In the genomic region with DNA sequence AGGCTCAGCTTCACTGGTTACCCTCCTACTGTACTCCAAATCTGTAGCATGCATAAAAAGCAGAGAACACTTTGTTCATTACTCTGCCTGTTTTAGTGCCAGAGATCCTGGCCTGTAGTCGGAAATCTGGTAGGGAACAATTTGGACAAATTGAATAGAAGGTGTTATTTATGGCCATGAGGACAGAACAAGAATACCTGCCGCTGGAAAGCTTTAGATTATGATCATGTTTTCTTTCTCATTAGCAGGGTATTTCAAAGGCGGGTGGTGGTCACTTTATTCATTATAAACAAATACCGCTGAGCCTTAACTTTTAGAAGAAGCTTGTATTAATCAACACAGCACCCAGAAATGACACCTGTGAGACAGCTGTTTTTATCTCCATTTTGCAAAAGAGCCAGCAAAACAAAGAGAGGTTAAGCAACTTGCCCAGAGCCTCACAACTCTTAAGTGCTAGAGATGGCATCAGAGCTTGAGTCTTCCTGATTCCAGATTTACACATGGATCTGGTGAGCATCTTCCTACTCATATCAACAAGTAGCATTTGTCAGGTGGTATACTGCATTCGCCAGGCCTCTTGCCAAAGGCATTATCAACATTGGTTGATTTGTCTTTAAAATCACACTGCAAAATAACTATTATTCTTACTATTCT, we compare ENCODE assay signal across 29 cellular contexts.
"Had no signal": no experiment of that assay in that cellular context is flagged by ENCODE, and none has a peak within 500 bp of the region (broad histone marks: within the 10 kb centered on the region; RNA-seq: fewer than 3 reads in every experiment).

No MANE protein-coding gene starts in this region.

- H3K9ac ChIP-seq: neural progenitor cell, parathyroid adenoma had no signal

- H3K36me3 Mint-ChIP-seq: mesothelial cell of epicardium; naive B cell; natural killer cell; neural progenitor cell; stimulated activated naive B cell treated with anti-CD40 and anti-IgM and Interleukin-4, amounts not matched to agents 10 μg/mL and 1 μg/mL and 100 μg/mL, for 72 hours had no signal

- DNase-seq: hippocampal formation; kidney; left colon; left lung; lower lobe of right lung; mammary epithelial cell; mesenchymal stem cell; naive B cell; natural killer cell; nephron progenitor cell; occipital lobe; right lobe of liver; stimulated activated CD4-positive, alpha-beta T cell treated with anti-CD3 and anti-CD28 coated beads, Interleukin-12 subunit alpha, Interleukin-12 subunit beta, amount 100 ng/mL, for 4 hours; stimulated activated CD4-positive, alpha-beta T cell treated with anti-CD3 and anti-CD28 coated beads, Interleukin-15, amount 100 ng/mL, for 24 hours; stimulated activated CD4-positive, alpha-beta T cell treated with anti-CD3 and anti-CD28 coated beads, Interleukin-2, amount 100 ng/mL, for 24 hours; stimulated activated CD4-positive, alpha-beta T cell treated with anti-CD3 and anti-CD28 coated beads, Interleukin-4, amount 100 ng/mL, for 1 hour; stimulated activated naive B cell treated with anti-CD40 and anti-IgM and Interleukin-4, amounts not matched to agents 10 μg/mL and 1 μg/mL and 100 μg/mL, for 72 hours; stimulated activated naive CD8-positive, alpha-beta T cell treated with anti-CD3 and anti-CD28 coated beads, Interleukin-15, Interleukin-2, amounts not matched to agents 100 U/mL and 50 U/mL, for 24 hours; stomach; testis; thyroid gland; transverse colon; upper lobe of left lung had no signal

- H2AFZ ChIP-seq: neural progenitor cell, parathyroid adenoma had no signal

- H3K27me3 Mint-ChIP-seq: naive B cell; stimulated activated naive B cell treated with anti-CD40 and anti-IgM and Interleukin-4, amounts not matched to agents 10 μg/mL and 1 μg/mL and 100 μg/mL, for 72 hours had no signal

- H3K36me3 ChIP-seq: left lung, lower lobe of right lung, neural progenitor cell, neutrophil, right atrium auricular region, right lobe of liver, stomach, thyroid gland, transverse colon, upper lobe of left lung, vagina had no signal

- H3K27ac ChIP-seq: left lung, lower lobe of right lung, neural progenitor cell, neutrophil, parathyroid adenoma, right atrium auricular region, right lobe of liver, stomach, testis, thyroid gland, transverse colon, upper lobe of left lung, vagina had no signal

- ATAC-seq: left lung; lower lobe of right lung; natural killer cell; stimulated activated naive B cell treated with anti-CD40 and anti-IgM and Interleukin-4, amounts not matched to agents 10 μg/mL and 1 μg/mL and 100 μg/mL, for 72 hours; stimulated activated naive CD8-positive, alpha-beta T cell treated with anti-CD3 and anti-CD28 coated beads, Interleukin-15, Interleukin-2, amounts not matched to agents 100 U/mL and 50 U/mL, for 24 hours had no signal

- H3K27me3 ChIP-seq: left lung, neural progenitor cell, neutrophil, right atrium auricular region, right lobe of liver, stomach, testis, thyroid gland, transverse colon, upper lobe of left lung, vagina had no signal

- H3K27ac Mint-ChIP-seq: mesothelial cell of epicardium, natural killer cell, nephron progenitor cell, neural progenitor cell had no signal

- H3K79me2 ChIP-seq: parathyroid adenoma had no signal

- H3K9me3 Mint-ChIP-seq: mesothelial cell of epicardium; naive B cell; nephron progenitor cell; neural progenitor cell; stimulated activated naive B cell treated with anti-CD40 and anti-IgM and Interleukin-4, amounts not matched to agents 10 μg/mL and 1 μg/mL and 100 μg/mL, for 72 hours had no signal

- H3K4me1 ChIP-seq: neural progenitor cell, parathyroid adenoma, right lobe of liver, testis, thyroid gland, vagina had no signal

- H3K4me2 ChIP-seq: neural progenitor cell had no signal

- H3K4me1 Mint-ChIP-seq: naive B cell; natural killer cell; nephron progenitor cell; neural progenitor cell; stimulated activated naive B cell treated with anti-CD40 and anti-IgM and Interleukin-4, amounts not matched to agents 10 μg/mL and 1 μg/mL and 100 μg/mL, for 72 hours had no signal

- H3K4me3 Mint-ChIP-seq: mesothelial cell of epicardium; naive B cell; natural killer cell; nephron progenitor cell; neural progenitor cell; stimulated activated naive B cell treated with anti-CD40 and anti-IgM and Interleukin-4, amounts not matched to agents 10 μg/mL and 1 μg/mL and 100 μg/mL, for 72 hours had no signal

- H3K9me3 ChIP-seq: left lung, lower lobe of right lung, neutrophil, right atrium auricular region, right lobe of liver, stomach, testis, thyroid gland, transverse colon, upper lobe of left lung, vagina had no signal

- H3K4me3 ChIP-seq: left lung, lower lobe of right lung, neural progenitor cell, right atrium auricular region, right lobe of liver, stomach, testis, thyroid gland, transverse colon, upper lobe of left lung, vagina had no signal
